In the genomic region with DNA sequence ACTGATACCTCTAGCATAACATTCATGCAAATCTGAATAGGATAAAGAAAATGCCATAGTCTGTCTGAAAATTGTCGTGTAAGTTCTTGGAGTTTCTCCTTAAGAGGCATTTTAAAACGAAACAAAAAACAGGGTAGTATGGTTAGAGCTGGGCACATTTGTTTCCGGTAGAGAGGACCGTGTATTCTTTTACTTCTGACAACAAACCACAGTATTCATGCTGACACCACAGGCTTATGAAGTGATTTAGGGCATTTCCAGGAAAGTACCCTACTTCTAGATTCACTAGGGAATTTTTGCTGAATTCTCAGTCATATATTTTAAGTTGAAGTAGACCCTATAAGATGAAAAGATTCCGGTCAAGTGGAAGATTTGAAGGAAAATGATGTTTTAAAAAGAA, we compare ENCODE assay signal across 13 cellular contexts.
DNase-seq lines count a peak whose midpoint lies in the region; ATAC-seq and TF ChIP-seq lines count a peak whose summit lies in the region.
"Had no signal": no experiment of that assay in that cellular context is flagged by ENCODE, and none has a peak within 500 bp of the region (broad histone marks: within the 10 kb centered on the region; RNA-seq: fewer than 3 reads in every experiment).

No MANE protein-coding gene starts in this region.

- TF ChIP-seq CTCF in MM.1S (IDR thresholded peaks at IDR 0.05; ENCODE audit: low read length) (no peak), lower leg skin (IDR thresholded peaks at IDR 0.05) (no peak), esophagus squamous epithelium (IDR thresholded peaks at IDR 0.05) (no peak)

- H3K27me3 Mint-ChIP-seq in activated CD4-positive, alpha-beta T cell treated with anti-CD3 and anti-CD28 coated beads, Interleukin-2, amount 10 ng/mL, durations not matched to agents 7 days and 5 days, result no peaks in the 10 kb centered on the region

- H3K9me3 Mint-ChIP-seq in activated CD4-positive, alpha-beta T cell treated with anti-CD3 and anti-CD28 coated beads, Interleukin-2, amount 10 ng/mL, durations not matched to agents 7 days and 5 days, result no peaks in the 10 kb centered on the region

- H3K4me3 Mint-ChIP-seq in activated CD4-positive, alpha-beta T cell treated with anti-CD3 and anti-CD28 coated beads, Interleukin-2, amount 10 ng/mL, durations not matched to agents 7 days and 5 days, result no peak overlapping the region

- H3K4me3 ChIP-seq in MM.1S (ENCODE audit: low read length) (peak overlapping the region; percentile 47), lower leg skin (ENCODE audit: low read depth, poor library complexity, severe bottlenecking) (no peak overlapping the region), esophagus squamous epithelium (no peak overlapping the region)
- H3K4me3 ChIP-seq: breast epithelium, upper lobe of right lung had no signal

- peak overlapping the region; percentile 82 for H3K4me2 ChIP-seq in MM.1S (ENCODE audit: low read depth, low read length)

- H3K36me3 ChIP-seq in MM.1S (replicated peaks; ENCODE audit: insufficient read depth, low read length) (no peaks in the 10 kb centered on the region), esophagus squamous epithelium (no peaks in the 10 kb centered on the region)
- H3K36me3 ChIP-seq: breast epithelium, upper lobe of right lung had no signal

- no peaks in the 10 kb centered on the region for H3K79me2 ChIP-seq in MM.1S (ENCODE audit: low read length)
- H3K79me2 ChIP-seq: parathyroid adenoma had no signal

- peak; percentile 76 for ATAC-seq in HG02943 (IDR thresholded peaks at IDR 0.05; ENCODE audit: low read depth, unreplicated experiment)
- ATAC-seq: upper lobe of right lung had no signal

- H3K9me3 ChIP-seq in MM.1S (replicated peaks; ENCODE audit: insufficient read depth, low read length), result no peaks in the 10 kb centered on the region
- H3K9me3 ChIP-seq in esophagus squamous epithelium, result no peaks in the 10 kb centered on the region
- H3K9me3 ChIP-seq: breast epithelium, upper lobe of right lung had no signal

- intact Hi-C loops in lower leg skin (cut with DNase I; ENCODE audit: low total_unique reads), result no loop called here
- intact Hi-C loops in esophagus squamous epithelium (cut with DNase I), result no loop called here

- H3K4me1 ChIP-seq in MM.1S (ENCODE audit: low read length) (peaks cover 43% of the 10 kb centered on the region), esophagus squamous epithelium (no peaks in the 10 kb centered on the region)
- H3K4me1 ChIP-seq: breast epithelium, parathyroid adenoma, upper lobe of right lung had no signal

- H3K27ac Mint-ChIP-seq in activated CD4-positive, alpha-beta T cell treated with anti-CD3 and anti-CD28 coated beads, Interleukin-2, amount 10 ng/mL, durations not matched to agents 7 days and 5 days, result peak overlapping the region; percentile 65

- TF ChIP-seq POLR2A in lower leg skin (IDR thresholded peaks at IDR 0.05) (no peak), esophagus squamous epithelium (IDR thresholded peaks at IDR 0.05) (no peak)

- 29 to 38% methylated on average over 5 of the region's 5 CpGs for WGBS in lower leg skin, 2 donors
- 31 to 58% methylated on average over 5 of the region's 5 CpGs for WGBS in esophagus squamous epithelium, 2 donors

- no peaks in the 10 kb centered on the region for H4K20me1 ChIP-seq in MM.1S (ENCODE audit: insufficient read depth, low read length)

- H3K4me1 Mint-ChIP-seq in activated CD4-positive, alpha-beta T cell treated with anti-CD3 and anti-CD28 coated beads, Interleukin-2, amount 10 ng/mL, durations not matched to agents 7 days and 5 days, result peaks cover 21% of the 10 kb centered on the region

- H3K36me3 Mint-ChIP-seq in activated CD4-positive, alpha-beta T cell treated with anti-CD3 and anti-CD28 coated beads, Interleukin-2, amount 10 ng/mL, durations not matched to agents 7 days and 5 days (ENCODE audit: low read depth), result no peaks in the 10 kb centered on the region

- no peaks in the 10 kb centered on the region for H3K9me2 ChIP-seq in MM.1S (replicated peaks; ENCODE audit: insufficient read depth, low read length)

- peak overlapping the region; percentile 45; the same call in 1 of the 2 replicates for H2AFZ ChIP-seq in MM.1S (ENCODE audit: low read length)
- H2AFZ ChIP-seq: parathyroid adenoma had no signal

- peak overlapping the region; percentile 24; the same call in 1 of the 2 replicates for H3K9ac ChIP-seq in MM.1S (ENCODE audit: low read length)
- H3K9ac ChIP-seq: parathyroid adenoma had no signal

- H3F3A ChIP-seq in MM.1S (ENCODE audit: insufficient read depth, low read length), result peaks cover 14% of the 10 kb centered on the region

- CTCF ChIA-PET in activated CD4-positive, alpha-beta T cell treated with anti-CD3 and anti-CD28 coated beads, Interleukin-2, amount 10 ng/mL, durations not matched to agents 7 days and 5 days (lab: Charles Lee), result no interaction called here

- POLR2A ChIA-PET in activated CD4-positive, alpha-beta T cell treated with anti-CD3 and anti-CD28 coated beads, Interleukin-2, amount 10 ng/mL, durations not matched to agents 7 days and 5 days (lab: Charles Lee), result no interaction called here

- H3K27ac ChIP-seq in MM.1S (ENCODE audit: low read length), result peak overlapping the region; percentile 62; the same call in 1 of the 2 replicates
- H3K27ac ChIP-seq in esophagus squamous epithelium, result no peak overlapping the region
- H3K27ac ChIP-seq: breast epithelium, parathyroid adenoma, upper lobe of right lung had no signal

- peak; percentile 9 for DNase-seq in activated CD4-positive, alpha-beta T cell treated with anti-CD3 and anti-CD28 coated beads, Interleukin-2, amount 10 ng/mL, durations not matched to agents 7 days and 5 days
- DNase-seq in activated CD4-positive, alpha-beta T cell treated with anti-CD3 and anti-CD28 coated beads for 4 hours, result no peak
- DNase-seq in MM.1S (peak; percentile 91), renal cortical epithelial cell (ENCODE audit: low read depth) (peak; percentile 36), GOT3 (lab: John Stamatoyannopoulos, UW) (no peak), lower leg skin (ENCODE audit: low spot score in 2 of 2) (no peak), esophagus squamous epithelium (lab: John Stamatoyannopoulos, UW) (no peak)
- DNase-seq: IMR-90, NCI-H226, upper lobe of right lung had no signal

- H3K27me3 ChIP-seq in MM.1S (replicated peaks; ENCODE audit: insufficient read depth, low read length), result no peaks in the 10 kb centered on the region
- H3K27me3 ChIP-seq in esophagus squamous epithelium, result no peaks in the 10 kb centered on the region
- H3K27me3 ChIP-seq: breast epithelium, upper lobe of right lung had no signal

Comparison
In these comparisons a context has a peak if more than half of its experiments do, and no peak if none do; other contexts are left out.
1. DNase-seq: peak in activated CD4-positive, alpha-beta T cell treated with anti-CD3 and anti-CD28 coated beads, Interleukin-2, amount 10 ng/mL, durations not matched to agents 7 days and 5 days (single experiment), MM.1S (single experiment) and renal cortical epithelial cell (single experiment); none in activated CD4-positive, alpha-beta T cell treated with anti-CD3 and anti-CD28 coated beads for 4 hours (0 of 2), GOT3 (single experiment), lower leg skin (0 of 2) and esophagus squamous epithelium (single experiment).